In the genomic region with DNA sequence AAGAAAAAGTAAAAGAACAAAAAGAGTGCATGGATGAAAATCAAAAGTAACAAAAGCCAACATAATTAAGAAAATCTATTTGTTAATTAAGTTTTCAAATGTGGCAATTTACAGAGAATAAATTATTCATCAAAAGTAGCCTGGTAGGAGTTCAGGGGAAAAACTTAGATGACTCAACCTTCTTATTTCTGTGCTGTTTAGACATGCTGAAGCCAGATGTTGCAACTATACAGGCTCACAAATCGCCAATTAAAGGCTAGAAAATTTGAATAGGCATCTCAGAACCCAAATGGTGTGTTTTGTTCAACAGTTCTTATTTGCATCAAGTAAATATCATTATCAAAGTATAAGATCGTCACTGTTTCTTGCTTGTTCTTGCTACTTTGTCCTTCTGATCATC, we compare ENCODE assay signal across 19 cellular contexts.
DNase-seq lines count a peak whose midpoint lies in the region; ATAC-seq and TF ChIP-seq lines count a peak whose summit lies in the region.
"Had no signal": no experiment of that assay in that cellular context is flagged by ENCODE, and none has a peak within 500 bp of the region (broad histone marks: within the 10 kb centered on the region; RNA-seq: fewer than 3 reads in every experiment).

No MANE protein-coding gene starts in this region.

- intact Hi-C loops in IMR-90 (cut with micrococcal nuclease) (no loop called here), mammary epithelial cell (cut with micrococcal nuclease) (no loop called here)

- peak overlapping the region; percentile 45; the same call in 1 of the 3 replicates for H2BK15ac ChIP-seq in IMR-90 (ENCODE audit: low read depth, low read length)

- H2AFZ ChIP-seq in IMR-90 (replicated peaks; ENCODE audit: low read length, poor library complexity) (no peak overlapping the region), mammary epithelial cell (ENCODE audit: low read depth, low read length) (peak overlapping the region; percentile 59)

- no peak overlapping the region for H3K27ac ChIP-seq in IMR-90 (ENCODE audit: insufficient read depth, low read length)
- peak overlapping the region; percentile 72 for H3K27ac ChIP-seq in mammary epithelial cell (ENCODE audit: insufficient read depth, low read depth, low read length)
- H3K27ac ChIP-seq: BLaER1 had no signal

- peak overlapping the region; percentile 15; the same call in 1 of the 2 replicates for H3K23ac ChIP-seq in IMR-90 (ENCODE audit: low read depth, low read length)

- H3K4me2 ChIP-seq in IMR-90 (ENCODE audit: low read depth, low read length), result peak overlapping the region; percentile 65; the same call in 1 of the 2 replicates
- H3K4me2 ChIP-seq in mammary epithelial cell (ENCODE audit: insufficient read depth, low read depth, low read length), result peak overlapping the region; percentile 50
- H3K4me2 ChIP-seq: BLaER1 had no signal

- no peak overlapping the region for H2AK9ac ChIP-seq in IMR-90 (replicated peaks; ENCODE audit: low read depth, low read length, poor library complexity)

- peak overlapping the region; percentile 75 for H2BK5ac ChIP-seq in IMR-90 (ENCODE audit: low read depth, low read length, poor library complexity, severe bottlenecking)

- H4K91ac ChIP-seq in IMR-90 (ENCODE audit: insufficient read depth, low read depth, low read length), result peak overlapping the region; percentile 43; the same call in 1 of the 2 replicates

- TF ChIP-seq CTCF in IMR-90 (conservative IDR thresholded peaks at IDR 0.05; ENCODE audit: low read depth, low read length) (no peak), mammary epithelial cell (conservative IDR thresholded peaks at IDR 0.05 in 1 of 2, IDR thresholded peaks at IDR 0.05 in 1 of 2; ENCODE audit: extremely low read depth in 1 of 2, insufficient read depth in 1 of 2, low read depth in 1 of 2, low read length in 2 of 2) (no peak), mesothelial cell of epicardium (IDR thresholded peaks at IDR 0.05; ENCODE audit: unreplicated experiment) (no peak)

- H3K79me1 ChIP-seq in IMR-90 (ENCODE audit: low read depth in 1 of 2, low read length in 2 of 2), result no peaks in the 10 kb centered on the region; a peak in 1 of 4 replicates

- H3K27me3 ChIP-seq in IMR-90 (ENCODE audit: control insufficient read depth, insufficient read depth, low read length) (no peaks in the 10 kb centered on the region), mammary epithelial cell (ENCODE audit: insufficient read depth, low read length) (no peaks in the 10 kb centered on the region)
- H3K27me3 ChIP-seq: BLaER1 had no signal

- H3K14ac ChIP-seq in IMR-90 (replicated peaks; ENCODE audit: low read depth, low read length), result peak overlapping the region; percentile 10; the same call in 1 of the 2 replicates

- peak; percentile 87 for DNase-seq in DMS 273 treated with DMSO at 0.1 percent for 48 hours (lab: John Stamatoyannopoulos, UW)
- DNase-seq in IMR-90, result peak; percentile 76
- DNase-seq in mammary epithelial cell, result peak; percentile 74
- DNase-seq in iris pigment epithelial cell (ENCODE audit: low read depth), result peak; percentile 88
- no peak for DNase-seq in RKO (ENCODE audit: low spot score)
- no peak for DNase-seq in mesothelial cell of epicardium (ENCODE audit: low spot score in 2 of 2, unreplicated experiment in 2 of 2)
- DNase-seq: activated CD4-positive, CD25-positive, alpha-beta regulatory T cell; activated CD8-positive, alpha-beta memory T cell treated with anti-CD3 and anti-CD28 coated beads, Interleukin-2, amount 10 ng/mL, durations not matched to agents 7 days and 5 days; activated gamma-delta T cell; aorta; DMS53; H9; NCI-H187; stimulated activated naive CD4-positive, alpha-beta T cell; T-helper 1 cell had no signal

- peak overlapping the region in 1 of 2 experiments; percentile 76; a peak in 2 of 4 replicates for H4K8ac ChIP-seq in IMR-90 (ENCODE audit: low read depth in 2 of 2, low read length in 2 of 2)

- H3K36me3 ChIP-seq in IMR-90 (ENCODE audit: control insufficient read depth, insufficient read depth, low read length) (0 out of 2 replicates have a peak, but pooled peaks cover 2% of the 10 kb centered on the region), mammary epithelial cell (ENCODE audit: insufficient read depth, low read length) (peaks cover 7% of the 10 kb centered on the region)
- H3K36me3 ChIP-seq: BLaER1 had no signal

- H3K9me3 Mint-ChIP-seq in mesothelial cell of epicardium, result no peaks in the 10 kb centered on the region
- H3K9me3 Mint-ChIP-seq: H9 had no signal

- H3K18ac ChIP-seq in IMR-90 (ENCODE audit: low read depth, low read length), result peak overlapping the region; percentile 83; the same call in 1 of the 2 replicates

- H2AK5ac ChIP-seq in IMR-90 (ENCODE audit: low read depth, low read length), result peak overlapping the region; percentile 83

- no peaks in the 10 kb centered on the region for H3K27me3 Mint-ChIP-seq in mesothelial cell of epicardium (ENCODE audit: low read depth)
- H3K27me3 Mint-ChIP-seq: activated CD8-positive, alpha-beta memory T cell treated with anti-CD3 and anti-CD28 coated beads, Interleukin-2, amount 10 ng/mL, durations not matched to agents 7 days and 5 days had no signal

- H3K9ac ChIP-seq in IMR-90 (ENCODE audit: low read depth, low read length), result no peak overlapping the region
- no peak overlapping the region for H3K9ac ChIP-seq in mammary epithelial cell (ENCODE audit: insufficient read depth, low read length)
- H3K9ac ChIP-seq: BLaER1 had no signal

- POLR2A ChIA-PET in IMR-90 (lab: Charles Lee; ENCODE audit: unreplicated experiment), result no interaction called here

- no CpG with 5 or more reads among the region's 2 CpGs for WGBS in IMR-90 (ENCODE audit: extremely low coverage in 2 of 2, insufficient read length in 1 of 2), 2 experiments
- 46% methylated on average over 2 of the region's 2 CpGs for WGBS in mammary epithelial cell (ENCODE audit: low coverage, missing lambda C conversion rate)

- BruUV-seq in IMR-90 (replicated peaks; lab: Mats Ljungman, UMichigan), result no TSS peak
- no TSS peak for BruUV-seq in mammary epithelial cell (replicated peaks; lab: Mats Ljungman, UMichigan)

- no peak overlapping the region for H3K27ac Mint-ChIP-seq in mesothelial cell of epicardium
- H3K27ac Mint-ChIP-seq: activated CD8-positive, alpha-beta memory T cell treated with anti-CD3 and anti-CD28 coated beads, Interleukin-2, amount 10 ng/mL, durations not matched to agents 7 days and 5 days; H9 had no signal

- peak; percentile 73 for ATAC-seq in IMR-90 (ENCODE audit: low read depth)
- no peak for ATAC-seq in GM18517 (IDR thresholded peaks at IDR 0.05; ENCODE audit: unreplicated experiment)
- ATAC-seq in GM21360 (IDR thresholded peaks at IDR 0.05; ENCODE audit: unreplicated experiment), result no peak
- ATAC-seq: activated CD8-positive, alpha-beta memory T cell treated with anti-CD3 and anti-CD28 coated beads, Interleukin-2, amount 10 ng/mL, durations not matched to agents 7 days and 5 days; Panc1 had no signal

- H4K20me1 ChIP-seq in IMR-90 (ENCODE audit: insufficient read depth, low read length) (no peaks in the 10 kb centered on the region), mammary epithelial cell (ENCODE audit: insufficient read depth, low read length) (no peaks in the 10 kb centered on the region)
- H4K20me1 ChIP-seq: BLaER1 had no signal

- CTCF ChIA-PET in IMR-90 (lab: Yijun Ruan, JAX) (no interaction called here), mammary epithelial cell (lab: Charles Lee; ENCODE audit: low non-redundant PET) (no interaction called here)

- in situ Hi-C loops in IMR-90 (cut with MboI; ENCODE audit: low sequenced_read_pairs) (no loop called here), mammary epithelial cell (cut with MboI; ENCODE audit: low sequenced_read_pairs in 2 of 2) (no loop called here)

- dilution Hi-C loops in IMR-90 (cut with HindIII; ENCODE audit: low sequenced_read_pairs, unreplicated experiment) (no loop called here), mammary epithelial cell (cut with HindIII; ENCODE audit: low sequenced_read_pairs) (no loop called here)

- no peaks in the 10 kb centered on the region for H3K9me3 ChIP-seq in IMR-90 (ENCODE audit: control insufficient read depth, insufficient read depth, low read length)
- H3K9me3 ChIP-seq in mammary epithelial cell (replicated peaks; ENCODE audit: insufficient read depth, low read length), result no peaks in the 10 kb centered on the region
- H3K9me3 ChIP-seq: BLaER1 had no signal

- peaks cover 7% of the 10 kb centered on the region for H3K36me3 Mint-ChIP-seq in mesothelial cell of epicardium
- H3K36me3 Mint-ChIP-seq: activated CD8-positive, alpha-beta memory T cell treated with anti-CD3 and anti-CD28 coated beads, Interleukin-2, amount 10 ng/mL, durations not matched to agents 7 days and 5 days had no signal

- peak overlapping the region; percentile 77 for H3K4ac ChIP-seq in IMR-90 (ENCODE audit: low read depth, low read length)

- H3K79me2 ChIP-seq in mammary epithelial cell (ENCODE audit: insufficient read depth, low read length), result no peaks in the 10 kb centered on the region

- peaks cover 3% of the 10 kb centered on the region for H3K9me1 ChIP-seq in IMR-90 (ENCODE audit: insufficient read depth, low read length)

- H2BK120ac ChIP-seq in IMR-90 (ENCODE audit: low read depth, low read length), result peak overlapping the region; percentile 81

- H3K4me1 ChIP-seq in IMR-90 (ENCODE audit: control insufficient read depth, insufficient read depth, low read length) (peaks cover 3% of the 10 kb centered on the region; the same call in 1 of the 2 replicates), mammary epithelial cell (ENCODE audit: insufficient read depth, low read length) (peaks cover 13% of the 10 kb centered on the region)
- H3K4me1 ChIP-seq: BLaER1 had no signal

- TF ChIP-seq RAD21 in IMR-90 (IDR thresholded peaks at IDR 0.05; ENCODE audit: low read length), result no peak

- H3K4me1 Mint-ChIP-seq in mesothelial cell of epicardium, result peaks cover 11% of the 10 kb centered on the region
- H3K4me1 Mint-ChIP-seq: activated CD8-positive, alpha-beta memory T cell treated with anti-CD3 and anti-CD28 coated beads, Interleukin-2, amount 10 ng/mL, durations not matched to agents 7 days and 5 days had no signal

- no peak overlapping the region for H3K4me3 Mint-ChIP-seq in mesothelial cell of epicardium
- H3K4me3 Mint-ChIP-seq: activated CD8-positive, alpha-beta memory T cell treated with anti-CD3 and anti-CD28 coated beads, Interleukin-2, amount 10 ng/mL, durations not matched to agents 7 days and 5 days; H9 had no signal

- H3K4me3 ChIP-seq in IMR-90 (ENCODE audit: insufficient read depth, low read depth, low read length) (no peak overlapping the region), mammary epithelial cell (replicated peaks in 1 of 3; ENCODE audit: insufficient read depth in 1 of 3, low read depth in 2 of 3, low read length in 3 of 3) (no peak overlapping the region)
- H3K4me3 ChIP-seq: BLaER1 had no signal

- peak overlapping the region; percentile 35; the same call in 1 of the 2 replicates for H4K5ac ChIP-seq in IMR-90 (ENCODE audit: low read depth, low read length)

- peak overlapping the region; percentile 58; the same call in 1 of the 2 replicates for H2BK20ac ChIP-seq in IMR-90 (ENCODE audit: low read depth, low read length)

- no peak overlapping the region for H3K56ac ChIP-seq in IMR-90 (ENCODE audit: extremely low read depth, insufficient read depth, low read length)

- no peak for TF ChIP-seq POLR2A in IMR-90 (IDR thresholded peaks at IDR 0.05; ENCODE audit: low read depth, low read length)

TF ChIP-seq in IMR-90, 13 proteins besides CTCF, POLR2A, EP300 and RAD21:
- TF ChIP-seq BHLHE40 (IDR thresholded peaks at IDR 0.05; ENCODE audit: low read depth, low read length), result no peak
- peak; percentile 93 for TF ChIP-seq CEBPB (IDR thresholded peaks at IDR 0.05; ENCODE audit: low read depth, low read length)
TF ChIP-seq in IMR-90: peak in this region for 1.

Comparison
In these comparisons a context has a peak if more than half of its experiments do, and no peak if none do; other contexts are left out.
1. DNase-seq: peak in DMS 273 treated with DMSO at 0.1 percent for 48 hours (single experiment), IMR-90 (single experiment), mammary epithelial cell (single experiment) and iris pigment epithelial cell (single experiment); none in RKO (single experiment) and mesothelial cell of epicardium (0 of 2).